In the genomic region with DNA sequence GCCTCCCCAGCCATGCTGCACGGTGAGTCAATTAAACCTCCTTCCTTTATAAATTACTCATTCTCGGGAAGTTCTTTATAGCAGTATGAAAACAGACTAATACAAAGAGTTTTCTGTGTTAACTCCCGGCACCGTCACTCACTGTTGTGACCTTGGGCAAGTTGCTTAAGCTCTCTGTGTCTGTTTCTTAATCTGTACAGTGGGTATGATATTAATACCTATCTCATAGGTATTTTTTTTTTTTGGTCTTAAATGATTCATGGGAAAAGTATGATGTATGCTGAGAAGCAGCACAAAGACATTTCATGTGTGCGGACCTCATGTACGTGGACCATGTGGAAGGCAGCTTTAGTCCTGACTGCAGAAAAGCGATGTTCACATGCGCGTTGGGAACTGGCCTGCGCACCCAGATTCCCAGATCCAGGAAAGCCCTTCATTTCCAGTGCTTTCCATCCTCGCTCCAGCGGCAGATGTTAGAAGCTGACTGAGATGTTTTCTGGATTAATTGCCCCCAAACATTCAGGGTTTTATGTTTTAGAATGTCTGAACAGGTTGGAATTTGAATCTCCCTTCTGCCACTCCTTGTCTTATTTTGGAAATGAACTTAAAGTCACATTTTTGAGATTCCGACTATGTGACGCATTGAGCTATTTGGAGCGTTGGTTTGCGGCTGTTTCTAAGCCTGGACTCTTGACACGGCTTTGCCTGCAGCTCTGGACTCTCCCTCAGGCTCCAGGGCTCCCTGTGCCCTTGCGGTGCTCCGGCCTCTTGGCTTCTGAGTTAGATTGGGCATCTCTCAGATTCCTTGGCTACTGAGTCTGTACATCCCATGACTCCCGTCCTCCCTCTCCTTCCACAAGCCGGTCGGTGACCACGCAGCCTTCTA, we compare ENCODE assay signal across 9 cellular contexts.
DNase-seq lines count a peak whose midpoint lies in the region; ATAC-seq and TF ChIP-seq lines count a peak whose summit lies in the region.
"Had no signal": no experiment of that assay in that cellular context is flagged by ENCODE, and none has a peak within 500 bp of the region (broad histone marks: within the 10 kb centered on the region; RNA-seq: fewer than 3 reads in every experiment).

No MANE protein-coding gene starts in this region.

- ATAC-seq in SK-N-SH treated with all-trans-retinoic acid at 6 μM for 48 hours (peak; percentile 46), HG03196 (IDR thresholded peaks at IDR 0.05; ENCODE audit: unreplicated experiment) (no peak), HG03342 (IDR thresholded peaks at IDR 0.05; ENCODE audit: unreplicated experiment) (no peak), GM18907 (IDR thresholded peaks at IDR 0.05; ENCODE audit: unreplicated experiment) (no peak)

- DNase-seq in GM12864 (ENCODE audit: low read depth) (no peak), fibroblast of the aortic adventitia (ENCODE audit: low read depth) (peak; percentile 94), retinal pigment epithelial cell (ENCODE audit: low read depth) (peak; percentile 95), SKM-1 (lab: John Stamatoyannopoulos, UW; ENCODE audit: unreplicated experiment) (no peak)

- no peak for TF ChIP-seq CTCF in GM12864 (IDR thresholded peaks at IDR 0.05; ENCODE audit: low read depth, low read length, missing control alignments)
- TF ChIP-seq CTCF in fibroblast of the aortic adventitia (IDR thresholded peaks at IDR 0.05; ENCODE audit: insufficient read depth, low read length), result no peak
- no peak for TF ChIP-seq CTCF in retinal pigment epithelial cell (conservative IDR thresholded peaks at IDR 0.05; ENCODE audit: low read depth, low read length)

- H3K4me3 ChIP-seq in GM12864 (ENCODE audit: low read depth, low read length) (peak overlapping the region; percentile 46), fibroblast of the aortic adventitia (ENCODE audit: low read depth, low read length) (peak overlapping the region; percentile 19), retinal pigment epithelial cell (ENCODE audit: low read length) (peak overlapping the region; percentile 30)
- H3K4me3 ChIP-seq: lung had no signal

TF ChIP-seq in SK-N-SH treated with all-trans-retinoic acid at 6 μM for 48 hours, 23 proteins besides CTCF, POLR2A, EP300 and RAD21:
- TF ChIP-seq OSR1 (CRISPR knock-in tag; IDR thresholded peaks at IDR 0.05) (no peak), ZFP3 (CRISPR knock-in tag; IDR thresholded peaks at IDR 0.05) (no peak), ESRRG (CRISPR knock-in tag; IDR thresholded peaks at IDR 0.05) (no peak), PPARA (CRISPR knock-in tag; IDR thresholded peaks at IDR 0.05; ENCODE audit: borderline replicate concordance) (no peak), RARB (CRISPR knock-in tag; IDR thresholded peaks at IDR 0.05) (no peak)

Comparison
In these comparisons a context has a peak if more than half of its experiments do, and no peak if none do; other contexts are left out.
1. DNase-seq: peak in fibroblast of the aortic adventitia (single experiment) and retinal pigment epithelial cell (single experiment); none in GM12864 (single experiment) and SKM-1 (single experiment).
2. Peak in every context shown above with its lines, with median percentiles within 50 percentile points of each other: H3K4me3 ChIP-seq.